ENCODE assay signal across 8 cellular contexts in the genomic region with DNA sequence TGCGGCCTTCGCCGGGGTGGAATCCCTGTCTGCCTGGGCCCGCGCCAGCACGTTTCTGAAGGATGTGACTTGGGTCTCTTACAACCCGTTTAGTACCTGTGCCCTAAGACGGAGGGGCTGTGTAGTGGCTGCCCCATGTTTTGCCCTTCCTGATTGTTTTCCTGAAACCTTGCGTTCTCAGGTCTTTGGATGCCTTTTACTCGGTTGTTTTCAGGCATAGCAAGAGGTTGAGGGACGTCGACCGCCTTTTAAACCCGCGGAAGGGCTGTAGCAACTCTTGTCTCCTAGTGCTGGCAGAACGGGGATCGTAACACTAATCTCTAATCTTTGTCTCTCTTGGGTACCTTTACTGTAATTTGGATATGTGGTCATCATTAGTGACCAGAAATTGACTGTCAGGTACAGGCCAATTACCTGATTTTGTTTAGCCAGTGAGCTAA. TPM values are rescaled to one million over a fixed set of nuclear protein-coding genes. Genes with fewer than 3 reads are reported as not detected.
DNase-seq lines count a peak whose midpoint lies in the region; ATAC-seq and TF ChIP-seq lines count a peak whose summit lies in the region.

No MANE protein-coding gene starts in this region.

- H3K4me3 ChIP-seq in hepatocyte = peak overlapping the region; percentile 84

- H3K9me3 Mint-ChIP-seq in activated CD4-positive, alpha-beta T cell treated with anti-CD3 and anti-CD28 coated beads for 36 hours (ENCODE audit: low read depth) = peaks cover 5% of the 10 kb centered on the region
- peaks cover 10% of the 10 kb centered on the region for H3K9me3 Mint-ChIP-seq in activated CD8-positive, alpha-beta T cell treated with anti-CD3 and anti-CD28 coated beads for 36 hours
- H3K9me3 Mint-ChIP-seq in stimulated activated naive B cell treated with anti-CD40 and anti-IgM and Interleukin-4, amounts not matched to agents 10 μg/mL and 1 μg/mL and 100 μg/mL, for 72 hours = peaks cover 4 to 9% of the 10 kb centered on the region in 2 donors

- no peaks in the 10 kb centered on the region for H3K27me3 Mint-ChIP-seq in activated CD4-positive, alpha-beta T cell treated with anti-CD3 and anti-CD28 coated beads for 36 hours
- H3K27me3 Mint-ChIP-seq in activated CD8-positive, alpha-beta T cell treated with anti-CD3 and anti-CD28 coated beads for 36 hours = no peaks in the 10 kb centered on the region
- H3K27me3 Mint-ChIP-seq in stimulated activated naive B cell treated with anti-CD40 and anti-IgM and Interleukin-4, amounts not matched to agents 10 μg/mL and 1 μg/mL and 100 μg/mL, for 72 hours = no peaks in the 10 kb centered on the region

- H3K4me1 ChIP-seq in hepatocyte (ENCODE audit: insufficient read depth) = peaks cover 19% of the 10 kb centered on the region

- no peak for ATAC-seq in activated CD4-positive, alpha-beta T cell treated with anti-CD3 and anti-CD28 coated beads for 36 hours
- no peak for ATAC-seq in activated CD8-positive, alpha-beta T cell treated with anti-CD3 and anti-CD28 coated beads for 36 hours
- ATAC-seq in stimulated activated naive B cell treated with anti-CD40 and anti-IgM and Interleukin-4, amounts not matched to agents 10 μg/mL and 1 μg/mL and 100 μg/mL, for 72 hours (replicated peaks) = no peak
- ATAC-seq in GM21423 (IDR thresholded peaks at IDR 0.05; ENCODE audit: unreplicated experiment) = no peak
- ATAC-seq in left lobe of liver = no peak
- no peak for ATAC-seq in HG03095 (IDR thresholded peaks at IDR 0.05; ENCODE audit: unreplicated experiment)

- H3K9me2 ChIP-seq in hepatocyte (replicated peaks; ENCODE audit: insufficient read depth) = no peaks in the 10 kb centered on the region

- no peaks in the 10 kb centered on the region for H3K27me3 ChIP-seq in hepatocyte

- peaks cover 21% of the 10 kb centered on the region for H3K4me1 Mint-ChIP-seq in activated CD4-positive, alpha-beta T cell treated with anti-CD3 and anti-CD28 coated beads for 36 hours
- peaks cover 16% of the 10 kb centered on the region for H3K4me1 Mint-ChIP-seq in activated CD8-positive, alpha-beta T cell treated with anti-CD3 and anti-CD28 coated beads for 36 hours (ENCODE audit: low read depth)
- H3K4me1 Mint-ChIP-seq in stimulated activated naive B cell treated with anti-CD40 and anti-IgM and Interleukin-4, amounts not matched to agents 10 μg/mL and 1 μg/mL and 100 μg/mL, for 72 hours = peaks cover 23 to 32% of the 10 kb centered on the region in 2 donors

- TF ChIP-seq CTCF in activated CD8-positive, alpha-beta T cell treated with anti-CD3 and anti-CD28 coated beads for 36 hours (IDR thresholded peaks at IDR 0.05) = no peak
- TF ChIP-seq CTCF in hepatocyte (IDR thresholded peaks at IDR 0.05; ENCODE audit: poor library complexity) = no peak

- no peak for DNase-seq in activated CD4-positive, alpha-beta T cell treated with anti-CD3 and anti-CD28 coated beads for 36 hours
- DNase-seq in activated CD4-positive, alpha-beta T cell treated with anti-CD3 and anti-CD28 coated beads, Interleukin-2, amount 50 U/mL, for 48 hours = no peak
- DNase-seq in activated CD8-positive, alpha-beta T cell treated with anti-CD3 and anti-CD28 coated beads for 36 hours = no peak
- no peak for DNase-seq in hepatocyte (ENCODE audit: low spot score)
- DNase-seq in stimulated activated naive B cell treated with anti-CD40 and anti-IgM and Interleukin-4, amounts not matched to agents 10 μg/mL and 1 μg/mL and 100 μg/mL, for 72 hours = no peak
- no peak for DNase-seq in left lobe of liver (ENCODE audit: low spot score)

- H3K36me3 ChIP-seq in hepatocyte (replicated peaks; ENCODE audit: insufficient read depth, low read depth) = no peaks in the 10 kb centered on the region

- peaks cover 43% of the 10 kb centered on the region for H3K79me2 ChIP-seq in hepatocyte

- WGBS in hepatocyte (ENCODE audit: low lambda C conversion rate, missing lambda C conversion rate) = 46% methylated on average over 17 of the region's 17 CpGs

- intact Hi-C loops in activated CD4-positive, alpha-beta T cell treated with anti-CD3 and anti-CD28 coated beads for 36 hours (cut with DNase I, micrococcal nuclease) = loop anchor here (1.0 to 10.0 kb wide), 10 partner anchors 42 to 632 kb away; a partner anchor contains a TSS
- intact Hi-C loops in activated CD8-positive, alpha-beta T cell treated with anti-CD3 and anti-CD28 coated beads for 36 hours (cut with micrococcal nuclease) = loop anchor here (5.0 kb wide), 2 partner anchors 37 to 73 kb away; a partner anchor contains a TSS

- H3K27ac ChIP-seq in hepatocyte = peak overlapping the region; percentile 99

- H4K20me1 ChIP-seq in hepatocyte (ENCODE audit: insufficient read depth, poor library complexity, severe bottlenecking) = no peaks in the 10 kb centered on the region

- H2AFZ ChIP-seq in hepatocyte = peak overlapping the region; percentile 93

- H3K36me3 Mint-ChIP-seq in activated CD4-positive, alpha-beta T cell treated with anti-CD3 and anti-CD28 coated beads for 36 hours (ENCODE audit: low read depth) = peaks cover 14% of the 10 kb centered on the region
- peaks cover 33% of the 10 kb centered on the region for H3K36me3 Mint-ChIP-seq in activated CD8-positive, alpha-beta T cell treated with anti-CD3 and anti-CD28 coated beads for 36 hours (ENCODE audit: low read depth)
- H3K36me3 Mint-ChIP-seq in stimulated activated naive B cell treated with anti-CD40 and anti-IgM and Interleukin-4, amounts not matched to agents 10 μg/mL and 1 μg/mL and 100 μg/mL, for 72 hours = peaks cover 8 to 22% of the 10 kb centered on the region in 2 donors

- peak overlapping the region; percentile 95 for H3K27ac Mint-ChIP-seq in activated CD4-positive, alpha-beta T cell treated with anti-CD3 and anti-CD28 coated beads for 36 hours
- peak overlapping the region; percentile 95 for H3K27ac Mint-ChIP-seq in activated CD8-positive, alpha-beta T cell treated with anti-CD3 and anti-CD28 coated beads for 36 hours
- peak overlapping the region; percentile 96 for H3K27ac Mint-ChIP-seq in stimulated activated naive B cell treated with anti-CD40 and anti-IgM and Interleukin-4, amounts not matched to agents 10 μg/mL and 1 μg/mL and 100 μg/mL, for 72 hours

- H3K4me3 Mint-ChIP-seq in activated CD4-positive, alpha-beta T cell treated with anti-CD3 and anti-CD28 coated beads for 36 hours = peak overlapping the region; percentile 80
- peak overlapping the region; percentile 84 for H3K4me3 Mint-ChIP-seq in activated CD8-positive, alpha-beta T cell treated with anti-CD3 and anti-CD28 coated beads for 36 hours
- peak overlapping the region; percentile 91 for H3K4me3 Mint-ChIP-seq in stimulated activated naive B cell treated with anti-CD40 and anti-IgM and Interleukin-4, amounts not matched to agents 10 μg/mL and 1 μg/mL and 100 μg/mL, for 72 hours

- CTCF ChIA-PET in activated CD4-positive, alpha-beta T cell treated with anti-CD3 and anti-CD28 coated beads for 36 hours (lab: Charles Lee) = no interaction called here
- CTCF ChIA-PET in activated CD8-positive, alpha-beta T cell treated with anti-CD3 and anti-CD28 coated beads for 36 hours (lab: Charles Lee) = interaction anchor here (0.9 kb wide), 1 partner anchor 19 kb away, joined by 3 read pairs; no protein-coding TSS in a partner anchor

- no peaks in the 10 kb centered on the region for H3K9me3 ChIP-seq in hepatocyte (ENCODE audit: low read depth)

- peak overlapping the region; percentile 85 for H3K4me2 ChIP-seq in hepatocyte

- POLR2A ChIA-PET in activated CD4-positive, alpha-beta T cell treated with anti-CD3 and anti-CD28 coated beads for 36 hours (lab: Charles Lee) = no interaction called here
- POLR2A ChIA-PET in activated CD8-positive, alpha-beta T cell treated with anti-CD3 and anti-CD28 coated beads for 36 hours (lab: Charles Lee) = interaction anchor here (1.0 kb wide), 1 partner anchor 84 kb away, joined by 3 read pairs; no protein-coding TSS in a partner anchor

RNA-seq across cellular contexts. Expression of a gene that starts 0.7 kb away (rescaled TPM):
- 1 to 10 TPM; 6.1 to 8.3 TPM for total RNA-seq in activated CD4-positive, alpha-beta T cell treated with anti-CD3 and anti-CD28 coated beads for 36 hours
- total RNA-seq in activated CD8-positive, alpha-beta T cell treated with anti-CD3 and anti-CD28 coated beads for 36 hours = 1 to 10 TPM; 7.6 to 8.0 TPM
- total RNA-seq in hepatocyte (7.1 and 8.5 TPM in 2 replicates), left lobe of liver (1.4 TPM)
- 3.7 and 5.4 TPM in 2 replicates for polyA plus RNA-seq in hepatocyte

RNA-seq across cellular contexts. Expression of a gene that starts 39.2 kb away (rescaled TPM):
- 1 to 10 TPM; 3.3 to 4.1 TPM for total RNA-seq in activated CD4-positive, alpha-beta T cell treated with anti-CD3 and anti-CD28 coated beads for 36 hours
- 1 to 10 TPM; 2.3 to 4.1 TPM for total RNA-seq in activated CD8-positive, alpha-beta T cell treated with anti-CD3 and anti-CD28 coated beads for 36 hours
- 23.2 and 27.1 TPM in 2 replicates for total RNA-seq in hepatocyte
- polyA plus RNA-seq in hepatocyte = 24.5 and 31.7 TPM in 2 replicates
- total RNA-seq in left lobe of liver = 20.1 TPM
